Comparison of ENCODE assay signal across 12 cellular contexts in the genomic region with DNA sequence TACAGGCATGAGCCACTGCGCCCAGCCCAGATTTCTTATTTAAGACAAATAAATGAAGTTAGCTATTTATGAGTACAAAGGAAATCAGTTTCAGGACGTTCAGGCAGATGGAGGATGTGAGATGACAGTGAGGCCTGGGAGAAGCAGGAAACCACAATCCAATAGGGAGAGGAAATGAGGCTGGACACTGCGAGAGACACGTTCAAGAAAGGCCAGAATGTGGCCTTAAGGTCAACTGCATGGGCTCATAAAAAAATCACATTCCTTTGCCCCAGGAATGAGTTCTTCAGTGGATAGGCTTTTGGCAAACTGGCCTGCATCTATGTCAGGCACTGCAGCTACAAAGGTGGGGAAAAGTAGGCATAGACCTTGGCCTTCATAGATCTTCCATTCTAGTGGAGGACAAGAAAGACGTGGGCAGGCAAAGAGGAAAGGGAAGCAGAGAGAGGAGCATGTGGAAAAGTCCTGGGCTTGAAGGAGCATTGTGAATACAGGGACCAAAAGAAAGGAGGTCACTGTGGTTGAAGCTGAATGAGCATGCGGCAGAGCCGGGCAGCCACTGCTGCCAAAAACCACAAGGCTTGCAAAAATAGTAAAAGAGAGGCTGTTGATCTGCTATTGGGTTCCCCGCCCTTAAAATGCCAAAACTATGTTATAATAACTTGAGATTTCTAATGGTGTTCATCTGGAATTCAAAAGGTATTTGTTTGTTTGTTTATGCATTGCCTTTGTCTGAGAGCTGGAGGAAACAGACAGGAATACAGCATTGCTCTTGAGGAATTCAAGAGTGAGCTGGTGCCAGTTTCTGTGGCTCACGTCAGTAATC.
DNase-seq lines count a peak whose midpoint lies in the region; ATAC-seq and TF ChIP-seq lines count a peak whose summit lies in the region.
"Had no signal": no experiment of that assay in that cellular context is flagged by ENCODE, and none has a peak within 500 bp of the region (broad histone marks: within the 10 kb centered on the region; RNA-seq: fewer than 3 reads in every experiment).

No MANE protein-coding gene starts in this region.

- H3K4me3 Mint-ChIP-seq in nephron progenitor cell = no peak overlapping the region
- H3K4me3 Mint-ChIP-seq: activated T-helper 17 cell treated with anti-CD3 and anti-CD28 coated beads, Interleukin-2, amount 50 U/mL, for 72 hours; naive thymus-derived CD4-positive, alpha-beta T cell had no signal

- peak overlapping the region; percentile 65 to 91 (median 81) for H3K4me2 ChIP-seq in BLaER1 treated with 17β-estradiol and CSF1 and Interleukin-3, amounts not matched to agents 10 nM and 100 nM

- peaks cover 28% of the 10 kb centered on the region for H3K4me1 Mint-ChIP-seq in nephron progenitor cell

- H3K27me3 Mint-ChIP-seq in nephron progenitor cell (ENCODE audit: low read depth, poor library complexity) = no peaks in the 10 kb centered on the region
- H3K27me3 Mint-ChIP-seq: activated T-helper 17 cell treated with anti-CD3 and anti-CD28 coated beads, Interleukin-2, amount 50 U/mL, for 72 hours had no signal

- DNase-seq in SK-MEL-5 (ENCODE audit: low read depth, low spot score) (peak; percentile 56), fibroblast of mammary gland (ENCODE audit: low read depth) (peak; percentile 78), nephron progenitor cell (no peak), NCI-H1105 treated with DMSO at 0.1 percent for 48 hours (lab: John Stamatoyannopoulos, UW) (no peak)
- DNase-seq: naive thymus-derived CD4-positive, alpha-beta T cell; NCI-H774; T-helper 9 cell had no signal

- H3K27me3 ChIP-seq in BLaER1 treated with 17β-estradiol and CSF1 and Interleukin-3, amounts not matched to agents 10 nM and 100 nM = no peaks in the 10 kb centered on the region

- ATAC-seq in GM19035 (IDR thresholded peaks at IDR 0.05; ENCODE audit: unreplicated experiment) (no peak), GM21381 (IDR thresholded peaks at IDR 0.05; ENCODE audit: unreplicated experiment) (no peak), GM18520 (IDR thresholded peaks at IDR 0.05; ENCODE audit: unreplicated experiment) (no peak)
- ATAC-seq: activated T-helper 17 cell treated with anti-CD3 and anti-CD28 coated beads, Interleukin-2, amount 50 U/mL, for 72 hours; naive thymus-derived CD4-positive, alpha-beta T cell had no signal

- no peaks in the 10 kb centered on the region for H4K20me1 ChIP-seq in BLaER1 treated with 17β-estradiol and CSF1 and Interleukin-3, amounts not matched to agents 10 nM and 100 nM

- peaks cover 0 to 15% (median 8%) of the 10 kb centered on the region in 11 experiments; a peak in 13 of 22 replicates for H3K9me3 ChIP-seq in BLaER1 treated with 17β-estradiol and CSF1 and Interleukin-3, amounts not matched to agents 10 nM and 100 nM (replicated peaks in 1 of 11)

- peak overlapping the region in 4 of 10 experiments; percentile 6 to 29 (median 24); a peak in 3 of 20 replicates for H3K4me3 ChIP-seq in BLaER1 treated with 17β-estradiol and CSF1 and Interleukin-3, amounts not matched to agents 10 nM and 100 nM
- H3K4me3 ChIP-seq in fibroblast of mammary gland (ENCODE audit: control insufficient read depth, low read depth, low read length) = no peak overlapping the region

- in situ Hi-C loops in SK-MEL-5 (cut with HindIII; ENCODE audit: low pct_unique_long_range_greater_than_20kb, low sequenced_read_pairs) = no loop called here

- H3K27ac ChIP-seq in BLaER1 treated with 17β-estradiol and CSF1 and Interleukin-3, amounts not matched to agents 10 nM and 100 nM = peak overlapping the region in 8 of 11 experiments; percentile 27 to 67 (median 42); a peak in 14 of 22 replicates

- no peaks in the 10 kb centered on the region for H3K36me3 Mint-ChIP-seq in nephron progenitor cell (ENCODE audit: low read depth)
- H3K36me3 Mint-ChIP-seq: naive thymus-derived CD4-positive, alpha-beta T cell had no signal

- H3K9ac ChIP-seq in BLaER1 treated with 17β-estradiol and CSF1 and Interleukin-3, amounts not matched to agents 10 nM and 100 nM = peak overlapping the region in 4 of 11 experiments; percentile 3 to 23 (median 12); a peak in 4 of 22 replicates

- H3K9me3 Mint-ChIP-seq in nephron progenitor cell = peaks cover 7% of the 10 kb centered on the region
- H3K9me3 Mint-ChIP-seq: activated T-helper 17 cell treated with anti-CD3 and anti-CD28 coated beads, Interleukin-2, amount 50 U/mL, for 72 hours had no signal

- no peaks in the 10 kb centered on the region for H3K36me3 ChIP-seq in BLaER1 treated with 17β-estradiol and CSF1 and Interleukin-3, amounts not matched to agents 10 nM and 100 nM

- peak overlapping the region; percentile 33 for H3K27ac Mint-ChIP-seq in nephron progenitor cell
- H3K27ac Mint-ChIP-seq: activated T-helper 17 cell treated with anti-CD3 and anti-CD28 coated beads, Interleukin-2, amount 50 U/mL, for 72 hours; naive thymus-derived CD4-positive, alpha-beta T cell had no signal

- no peak for TF ChIP-seq CTCF in fibroblast of mammary gland (conservative IDR thresholded peaks at IDR 0.05; ENCODE audit: control insufficient read depth, insufficient read depth, low read depth, low read length)
- no peak for TF ChIP-seq CTCF in nephron progenitor cell (IDR thresholded peaks at IDR 0.05)

- peaks cover 23 to 31% (median 28%) of the 10 kb centered on the region in 10 experiments for H3K4me1 ChIP-seq in BLaER1 treated with 17β-estradiol and CSF1 and Interleukin-3, amounts not matched to agents 10 nM and 100 nM

Comparison
In these comparisons a context has a peak if more than half of its experiments do, and no peak if none do; other contexts are left out.
1. DNase-seq: peak in SK-MEL-5 (single experiment) and fibroblast of mammary gland (single experiment); none in nephron progenitor cell (single experiment) and NCI-H1105 treated with DMSO at 0.1 percent for 48 hours (single experiment).